9 cellular contexts compared by ENCODE assay signal in the genomic region with DNA sequence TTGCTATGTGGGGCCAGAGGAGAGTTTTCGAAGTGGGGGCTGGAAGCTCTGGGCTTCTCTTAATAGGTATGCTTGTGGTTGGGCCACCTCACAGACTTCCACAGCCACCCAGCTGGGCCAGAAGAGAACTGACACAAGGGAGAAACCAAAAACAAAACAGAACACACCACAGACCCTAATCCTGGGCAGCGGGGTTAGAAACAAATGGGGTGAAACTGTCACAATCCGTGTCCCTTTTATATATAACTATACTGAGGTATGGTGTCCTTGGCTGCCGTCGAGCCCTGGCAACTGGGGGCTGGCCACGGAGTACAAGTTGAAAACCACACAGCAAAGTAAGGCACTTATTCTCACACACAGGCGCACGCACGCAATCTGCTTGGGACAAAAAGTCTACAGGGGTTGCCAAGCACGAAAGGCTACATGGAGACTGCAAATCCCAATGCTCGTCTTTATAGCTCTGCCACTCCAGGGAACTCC.
A peak's percentile ranks its signal among the peaks of the same experiment; 100 is the strongest.
DNase-seq lines count a peak whose midpoint lies in the region; ATAC-seq and TF ChIP-seq lines count a peak whose summit lies in the region.
"Had no signal": no experiment of that assay in that cellular context is flagged by ENCODE, and none has a peak within 500 bp of the region (broad histone marks: within the 10 kb centered on the region; RNA-seq: fewer than 3 reads in every experiment).

No MANE protein-coding gene starts in this region.

- H3K4me1 ChIP-seq in right atrium auricular region (peaks cover 0 to 51% of the 10 kb centered on the region in 2 donors), thyroid gland (peaks cover 0 to 21% of the 10 kb centered on the region in 2 donors)

- H3K27me3 ChIP-seq in right atrium auricular region (no peaks in the 10 kb centered on the region), thyroid gland (no peaks in the 10 kb centered on the region)

- TF ChIP-seq CTCF in GM10266 (IDR thresholded peaks at IDR 0.05; ENCODE audit: control insufficient read depth, insufficient read depth, low read depth, missing control alignments): no peak
- TF ChIP-seq CTCF in right atrium auricular region (IDR thresholded peaks at IDR 0.05): no peak
- no peak for TF ChIP-seq CTCF in thyroid gland (IDR thresholded peaks at IDR 0.05)

- intact Hi-C loops in thyroid gland (cut with DNase I): no loop called here

- no peak overlapping the region for H3K4me3 ChIP-seq in right atrium auricular region
- H3K4me3 ChIP-seq in thyroid gland (replicated peaks in 1 of 3): no peak overlapping the region

- H3K9me3 ChIP-seq in right atrium auricular region: no peaks in the 10 kb centered on the region
- H3K9me3 ChIP-seq in thyroid gland: no peaks in the 10 kb centered on the region

- H3K36me3 ChIP-seq in right atrium auricular region: no peaks in the 10 kb centered on the region
- peaks cover 0 to 3% of the 10 kb centered on the region in 2 donors for H3K36me3 ChIP-seq in thyroid gland

- no peak for TF ChIP-seq POLR2A in thyroid gland (IDR thresholded peaks at IDR 0.05)

- ATAC-seq in GM21423 (IDR thresholded peaks at IDR 0.05; ENCODE audit: unreplicated experiment) (peak; percentile 44), HG03442 (IDR thresholded peaks at IDR 0.05; ENCODE audit: unreplicated experiment) (peak; percentile 49)

- DNase-seq in GM10266 (ENCODE audit: extremely low spot score) (peak; percentile 45), right atrium auricular region (ENCODE audit: low spot score) (no peak), LoVo (ENCODE audit: low spot score) (no peak), amygdala (lab: John Stamatoyannopoulos, UW) (no peak), cerebellar cortex (ENCODE audit: low spot score) (no peak), thyroid gland (no peak)
- DNase-seq: glutamatergic neuron had no signal

- 92 to 93% methylated on average over 11 of the region's 11 CpGs for WGBS in thyroid gland, 2 donors

- peak overlapping the region; percentile 79 to 94 for H3K27ac ChIP-seq in right atrium auricular region
- H3K27ac ChIP-seq in thyroid gland: no peak overlapping the region

Comparison
In these comparisons a context has a peak if more than half of its experiments do, and no peak if none do; other contexts are left out.
1. H3K27ac ChIP-seq: peak in right atrium auricular region (2 of 2); none in thyroid gland (0 of 3).